8 cellular contexts compared by ENCODE assay signal in genomic region chr10:60944910-60945297, GRCh38. TPM values are rescaled to one million over a fixed set of nuclear protein-coding genes. Genes with fewer than 3 reads are reported as not detected.
DNase-seq lines count a peak whose midpoint lies in the region; ATAC-seq and TF ChIP-seq lines count a peak whose summit lies in the region.

No MANE protein-coding gene starts in this region.

- intact Hi-C loops in heart left ventricle (cut with DNase I) (loop anchor here (5.0 to 10.0 kb wide), 9 partner anchors 38 to 128 kb away; no protein-coding TSS in a partner anchor), left ventricle myocardium superior (cut with micrococcal nuclease) (no loop called here), aorta (cut with DNase I) (loop anchor here in 1 of 2 donors (5.0 kb wide), 1 partner anchor 38 kb away; no protein-coding TSS in a partner anchor)

- peak overlapping the region; percentile 96 to 100 (median 98) for H3K27ac ChIP-seq in heart left ventricle
- H3K27ac ChIP-seq in coronary artery: peak overlapping the region; percentile 95 to 98
- peak overlapping the region; percentile 91 for H3K27ac ChIP-seq in muscle layer of colon (ENCODE audit: low read depth, low read length)
- peak overlapping the region in 1 of 2 donors; percentile 92 for H3K27ac ChIP-seq in aorta (ENCODE audit: low read depth in 1 of 2, low read length in 2 of 2)

- H3K4me1 ChIP-seq in heart left ventricle (peaks cover 0 to 33% (median 16%) of the 10 kb centered on the region in 12 donors), muscle layer of colon (ENCODE audit: insufficient read depth, low read length) (peaks cover 39% of the 10 kb centered on the region), aorta (ENCODE audit: control insufficient read depth in 1 of 2, insufficient read depth in 2 of 2, low read length in 2 of 2) (no peaks in the 10 kb centered on the region)

- 31 to 40% (median 35%) methylated on average over 4 of the region's 4 CpGs for WGBS in heart left ventricle, 4 donors
- 28 to 30% methylated on average over 4 of the region's 4 CpGs for WGBS in aorta, 2 donors

- H3K4me3 ChIP-seq in heart left ventricle (peak overlapping the region; percentile 82 to 96 (median 90)), coronary artery (peak overlapping the region; percentile 79), muscle layer of colon (ENCODE audit: low read depth in 1 of 2, low read length in 2 of 2) (peak overlapping the region; percentile 88 to 95), aorta (ENCODE audit: low read length in 2 of 2) (peak overlapping the region; percentile 91 to 95)

- TF ChIP-seq POLR2A in heart left ventricle (IDR thresholded peaks at IDR 0.05): no peak

- H3K9me3 ChIP-seq in heart left ventricle (no peaks in the 10 kb centered on the region), muscle layer of colon (ENCODE audit: low read length) (no peaks in the 10 kb centered on the region), aorta (ENCODE audit: control insufficient read depth, low read length) (peaks cover 1% of the 10 kb centered on the region)

- ATAC-seq in heart left ventricle (no peak), left ventricle myocardium superior (no peak), aorta (ENCODE audit: low FRiP score) (no peak), GM19328 (IDR thresholded peaks at IDR 0.05; ENCODE audit: unreplicated experiment) (no peak)

- H3K9ac ChIP-seq in muscle layer of colon (ENCODE audit: low read length): peak overlapping the region; percentile 92

- H3K27me3 ChIP-seq in heart left ventricle (no peaks in the 10 kb centered on the region), muscle layer of colon (ENCODE audit: control insufficient read depth in 1 of 2, insufficient read depth in 2 of 2, low read length in 2 of 2) (no peaks in the 10 kb centered on the region), aorta (ENCODE audit: control insufficient read depth in 1 of 2, insufficient read depth in 2 of 2, low read length in 1 of 2) (no peaks in the 10 kb centered on the region)

- H3K36me3 ChIP-seq in heart left ventricle (no peaks in the 10 kb centered on the region), muscle layer of colon (ENCODE audit: insufficient read depth, low read length) (no peaks in the 10 kb centered on the region), aorta (ENCODE audit: control insufficient read depth in 1 of 2, insufficient read depth in 2 of 2, low read length in 1 of 2) (no peaks in the 10 kb centered on the region)

- peak in 2 of 5 donors; percentile 19 to 24 for DNase-seq in heart left ventricle
- no peak for DNase-seq in left ventricle myocardium superior
- DNase-seq in coronary artery (ENCODE audit: low spot score): no peak
- DNase-seq in aorta: no peak
- DNase-seq in GM20000 (ENCODE audit: low spot score): no peak
- no peak for DNase-seq in cerebellar cortex (ENCODE audit: low spot score)

- TF ChIP-seq CTCF in heart left ventricle (IDR thresholded peaks at IDR 0.05): no peak
- no peak for TF ChIP-seq CTCF in coronary artery (IDR thresholded peaks at IDR 0.05)
- no peak for TF ChIP-seq CTCF in GM20000 (IDR thresholded peaks at IDR 0.05; ENCODE audit: extremely low read depth, missing control alignments)

RNA-seq across cellular contexts. Expression of gene RHOBTB1, which starts 0.9 kb away (rescaled TPM):
- total RNA-seq in heart left ventricle (10 to 100 TPM in 8 of 9 donors, 1 to 10 TPM in 1; 9.6 to 41.3 (median 16.0) TPM), left ventricle myocardium superior (13.5 TPM), aorta (10 to 100 TPM; 12.9 to 22.8 TPM)
- polyA plus RNA-seq in heart left ventricle (1 to 10 TPM; 6.4 to 7.5 TPM), aorta (10 to 100 TPM in 1 of 2 donors, 1 to 10 TPM in 1; 5.1 to 11.4 TPM)
